1 cellular context compared by ENCODE assay signal in genomic region chr5:143405063-143405746, GRCh38.
TF ChIP-seq lines count a peak whose summit lies in the region.

No MANE protein-coding gene starts in this region.

TF ChIP-seq in HepG2, 621 proteins besides CTCF, POLR2A, EP300 and RAD21 (continued from another document and continues in another):
- peak; percentile 83; the same call in 1 of the 2 replicates for TF ChIP-seq THAP9 (CRISPR knock-in tag; IDR thresholded peaks at IDR 0.05; ENCODE audit: borderline replicate concordance)
- TF ChIP-seq IRF9 (CRISPR knock-in tag; IDR thresholded peaks at IDR 0.05; ENCODE audit: borderline replicate concordance): peak; percentile 80; the same call in 1 of the 2 replicates
- TF ChIP-seq ZNF484 (CRISPR knock-in tag; IDR thresholded peaks at IDR 0.05; ENCODE audit: borderline replicate concordance, low read depth): no peak
- TF ChIP-seq, protein P1, sequence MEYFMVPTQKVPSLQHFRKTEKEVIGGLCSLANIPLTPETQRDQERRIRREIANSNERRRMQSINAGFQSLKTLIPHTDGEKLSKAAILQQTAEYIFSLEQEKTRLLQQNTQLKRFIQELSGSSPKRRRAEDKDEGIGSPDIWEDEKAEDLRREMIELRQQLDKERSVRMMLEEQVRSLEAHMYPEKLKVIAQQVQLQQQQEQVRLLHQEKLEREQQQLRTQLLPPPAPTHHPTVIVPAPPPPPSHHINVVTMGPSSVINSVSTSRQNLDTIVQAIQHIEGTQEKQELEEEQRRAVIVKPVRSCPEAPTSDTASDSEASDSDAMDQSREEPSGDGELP (IDR thresholded peaks at IDR 0.05; ENCODE audit: borderline replicate concordance, low read depth): no peak
- peak; percentile 23; the same call in 1 of the 2 replicates for TF ChIP-seq KDM3A (CRISPR knock-in tag; IDR thresholded peaks at IDR 0.05; ENCODE audit: low read depth)
- peak; percentile 71; the same call in 1 of the 2 replicates for TF ChIP-seq ZNF124 (CRISPR knock-in tag; IDR thresholded peaks at IDR 0.05)
- TF ChIP-seq ZFP37 (CRISPR knock-in tag; IDR thresholded peaks at IDR 0.05; ENCODE audit: borderline replicate concordance): no peak
- TF ChIP-seq ZNF205 (CRISPR knock-in tag; IDR thresholded peaks at IDR 0.05): no peak
- no peak for TF ChIP-seq PBX2 (CRISPR knock-in tag; IDR thresholded peaks at IDR 0.05)
- TF ChIP-seq NFIB (CRISPR knock-in tag; IDR thresholded peaks at IDR 0.05; ENCODE audit: borderline replicate concordance): no peak
- no peak for TF ChIP-seq RFX1 (IDR thresholded peaks at IDR 0.05)
- TF ChIP-seq KDM6A (CRISPR knock-in tag; IDR thresholded peaks at IDR 0.05; ENCODE audit: low read depth): no peak
- TF ChIP-seq ZNF207 (IDR thresholded peaks at IDR 0.05; ENCODE audit: borderline replicate concordance): no peak
- TF ChIP-seq ELF1 (CRISPR knock-in tag; IDR thresholded peaks at IDR 0.05): peak; percentile 76
- peak; percentile 91 for TF ChIP-seq KDM2A (CRISPR knock-in tag; IDR thresholded peaks at IDR 0.05; ENCODE audit: borderline replicate concordance, low read depth)
- TF ChIP-seq SP5 (CRISPR knock-in tag; IDR thresholded peaks at IDR 0.05; ENCODE audit: borderline replicate concordance, low read depth): peak; percentile 15; the same call in 1 of the 2 replicates
- TF ChIP-seq BRD4 (CRISPR knock-in tag; IDR thresholded peaks at IDR 0.05): peak; percentile 94
- no peak; the same call in 1 of the 2 replicates for TF ChIP-seq TBX2 (CRISPR knock-in tag; IDR thresholded peaks at IDR 0.05; ENCODE audit: borderline replicate concordance)
- peak; percentile 81 for TF ChIP-seq ZNF501 (CRISPR knock-in tag; IDR thresholded peaks at IDR 0.05)
- TF ChIP-seq ZNF569 (CRISPR knock-in tag; IDR thresholded peaks at IDR 0.05; ENCODE audit: borderline replicate concordance): no peak
- TF ChIP-seq MLLT10 (CRISPR knock-in tag; IDR thresholded peaks at IDR 0.05): no peak
- TF ChIP-seq SIN3A (IDR thresholded peaks at IDR 0.05; ENCODE audit: borderline replicate concordance, low read depth, low read length): no peak
- TF ChIP-seq, protein P2, sequence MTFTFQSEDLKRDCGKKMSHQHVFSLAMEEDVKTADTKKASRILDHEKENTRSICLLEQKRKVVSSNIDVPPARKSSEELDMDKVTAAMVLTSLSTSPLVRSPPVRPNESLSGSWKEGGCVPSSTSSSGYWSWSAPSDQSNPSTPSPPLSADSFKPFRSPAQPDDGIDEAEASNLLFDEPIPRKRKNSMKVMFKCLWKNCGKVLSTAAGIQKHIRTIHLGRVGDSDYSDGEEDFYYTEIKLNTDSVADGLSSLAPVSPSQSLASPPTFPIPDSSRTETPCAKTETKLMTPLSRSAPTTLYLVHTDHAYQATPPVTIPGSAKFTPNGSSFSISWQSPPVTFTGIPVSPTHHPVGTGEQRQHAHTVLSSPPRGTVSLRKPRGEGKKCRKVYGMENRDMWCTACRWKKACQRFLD (CRISPR knock-in tag; IDR thresholded peaks at IDR 0.05; ENCODE audit: borderline replicate concordance): no peak
- TF ChIP-seq ESRRA (CRISPR knock-in tag; IDR thresholded peaks at IDR 0.05; ENCODE audit: low read depth): 0 out of 2 replicates have a peak, but pooled peaks have one; percentile 34
- TF ChIP-seq HCFC1 (IDR thresholded peaks at IDR 0.05; ENCODE audit: low read depth, low read length): peak; percentile 74
- TF ChIP-seq, protein P3, sequence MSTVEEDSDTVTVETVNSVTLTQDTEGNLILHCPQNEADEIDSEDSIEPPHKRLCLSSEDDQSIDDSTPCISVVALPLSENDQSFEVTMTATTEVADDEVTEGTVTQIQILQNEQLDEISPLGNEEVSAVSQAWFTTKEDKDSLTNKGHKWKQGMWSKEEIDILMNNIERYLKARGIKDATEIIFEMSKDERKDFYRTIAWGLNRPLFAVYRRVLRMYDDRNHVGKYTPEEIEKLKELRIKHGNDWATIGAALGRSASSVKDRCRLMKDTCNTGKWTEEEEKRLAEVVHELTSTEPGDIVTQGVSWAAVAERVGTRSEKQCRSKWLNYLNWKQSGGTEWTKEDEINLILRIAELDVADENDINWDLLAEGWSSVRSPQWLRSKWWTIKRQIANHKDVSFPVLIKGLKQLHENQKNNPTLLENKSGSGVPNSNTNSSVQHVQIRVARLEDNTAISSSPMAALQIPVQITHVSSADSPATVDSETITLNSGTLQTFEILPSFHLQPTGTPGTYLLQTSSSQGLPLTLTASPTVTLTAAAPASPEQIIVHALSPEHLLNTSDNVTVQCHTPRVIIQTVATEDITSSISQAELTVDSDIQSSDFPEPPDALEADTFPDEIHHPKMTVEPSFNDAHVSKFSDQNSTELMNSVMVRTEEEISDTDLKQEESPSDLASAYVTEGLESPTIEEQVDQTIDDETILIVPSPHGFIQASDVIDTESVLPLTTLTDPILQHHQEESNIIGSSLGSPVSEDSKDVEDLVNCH (CRISPR knock-in tag; IDR thresholded peaks at IDR 0.05): no peak
- no peak for TF ChIP-seq TIGD3 (CRISPR knock-in tag; IDR thresholded peaks at IDR 0.05; ENCODE audit: borderline replicate concordance)
- no peak for TF ChIP-seq PRMT3 (CRISPR knock-in tag; IDR thresholded peaks at IDR 0.05; ENCODE audit: borderline replicate concordance, low read depth)
- TF ChIP-seq, protein P4, sequence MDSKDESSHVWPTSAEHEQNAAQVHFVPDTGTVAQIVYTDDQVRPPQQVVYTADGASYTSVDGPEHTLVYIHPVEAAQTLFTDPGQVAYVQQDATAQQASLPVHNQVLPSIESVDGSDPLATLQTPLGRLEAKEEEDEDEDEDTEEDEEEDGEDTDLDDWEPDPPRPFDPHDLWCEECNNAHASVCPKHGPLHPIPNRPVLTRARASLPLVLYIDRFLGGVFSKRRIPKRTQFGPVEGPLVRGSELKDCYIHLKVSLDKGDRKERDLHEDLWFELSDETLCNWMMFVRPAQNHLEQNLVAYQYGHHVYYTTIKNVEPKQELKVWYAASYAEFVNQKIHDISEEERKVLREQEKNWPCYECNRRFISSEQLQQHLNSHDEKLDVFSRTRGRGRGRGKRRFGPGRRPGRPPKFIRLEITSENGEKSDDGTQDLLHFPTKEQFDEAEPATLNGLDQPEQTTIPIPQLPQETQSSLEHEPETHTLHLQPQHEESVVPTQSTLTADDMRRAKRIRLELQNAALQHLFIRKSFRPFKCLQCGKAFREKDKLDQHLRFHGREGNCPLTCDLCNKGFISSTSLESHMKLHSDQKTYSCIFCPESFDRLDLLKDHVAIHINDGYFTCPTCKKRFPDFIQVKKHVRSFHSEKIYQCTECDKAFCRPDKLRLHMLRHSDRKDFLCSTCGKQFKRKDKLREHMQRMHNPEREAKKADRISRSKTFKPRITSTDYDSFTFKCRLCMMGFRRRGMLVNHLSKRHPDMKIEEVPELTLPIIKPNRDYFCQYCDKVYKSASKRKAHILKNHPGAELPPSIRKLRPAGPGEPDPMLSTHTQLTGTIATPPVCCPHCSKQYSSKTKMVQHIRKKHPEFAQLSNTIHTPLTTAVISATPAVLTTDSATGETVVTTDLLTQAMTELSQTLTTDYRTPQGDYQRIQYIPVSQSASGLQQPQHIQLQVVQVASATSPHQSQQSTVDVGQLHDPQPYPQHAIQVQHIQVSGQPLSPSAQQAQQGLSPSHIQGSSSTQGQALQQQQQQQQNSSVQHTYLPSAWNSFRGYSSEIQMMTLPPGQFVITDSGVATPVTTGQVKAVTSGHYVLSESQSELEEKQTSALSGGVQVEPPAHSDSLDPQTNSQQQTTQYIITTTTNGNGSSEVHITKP (CRISPR knock-in tag; IDR thresholded peaks at IDR 0.05; ENCODE audit: low read depth): no peak; the same call in 1 of the 2 replicates
- peak; percentile 34; the same call in 1 of the 2 replicates for TF ChIP-seq ZNF414 (CRISPR knock-in tag; IDR thresholded peaks at IDR 0.05)
- TF ChIP-seq ATF1 (CRISPR knock-in tag; IDR thresholded peaks at IDR 0.05): no peak; the same call in 1 of the 2 replicates
- TF ChIP-seq, protein P5, sequence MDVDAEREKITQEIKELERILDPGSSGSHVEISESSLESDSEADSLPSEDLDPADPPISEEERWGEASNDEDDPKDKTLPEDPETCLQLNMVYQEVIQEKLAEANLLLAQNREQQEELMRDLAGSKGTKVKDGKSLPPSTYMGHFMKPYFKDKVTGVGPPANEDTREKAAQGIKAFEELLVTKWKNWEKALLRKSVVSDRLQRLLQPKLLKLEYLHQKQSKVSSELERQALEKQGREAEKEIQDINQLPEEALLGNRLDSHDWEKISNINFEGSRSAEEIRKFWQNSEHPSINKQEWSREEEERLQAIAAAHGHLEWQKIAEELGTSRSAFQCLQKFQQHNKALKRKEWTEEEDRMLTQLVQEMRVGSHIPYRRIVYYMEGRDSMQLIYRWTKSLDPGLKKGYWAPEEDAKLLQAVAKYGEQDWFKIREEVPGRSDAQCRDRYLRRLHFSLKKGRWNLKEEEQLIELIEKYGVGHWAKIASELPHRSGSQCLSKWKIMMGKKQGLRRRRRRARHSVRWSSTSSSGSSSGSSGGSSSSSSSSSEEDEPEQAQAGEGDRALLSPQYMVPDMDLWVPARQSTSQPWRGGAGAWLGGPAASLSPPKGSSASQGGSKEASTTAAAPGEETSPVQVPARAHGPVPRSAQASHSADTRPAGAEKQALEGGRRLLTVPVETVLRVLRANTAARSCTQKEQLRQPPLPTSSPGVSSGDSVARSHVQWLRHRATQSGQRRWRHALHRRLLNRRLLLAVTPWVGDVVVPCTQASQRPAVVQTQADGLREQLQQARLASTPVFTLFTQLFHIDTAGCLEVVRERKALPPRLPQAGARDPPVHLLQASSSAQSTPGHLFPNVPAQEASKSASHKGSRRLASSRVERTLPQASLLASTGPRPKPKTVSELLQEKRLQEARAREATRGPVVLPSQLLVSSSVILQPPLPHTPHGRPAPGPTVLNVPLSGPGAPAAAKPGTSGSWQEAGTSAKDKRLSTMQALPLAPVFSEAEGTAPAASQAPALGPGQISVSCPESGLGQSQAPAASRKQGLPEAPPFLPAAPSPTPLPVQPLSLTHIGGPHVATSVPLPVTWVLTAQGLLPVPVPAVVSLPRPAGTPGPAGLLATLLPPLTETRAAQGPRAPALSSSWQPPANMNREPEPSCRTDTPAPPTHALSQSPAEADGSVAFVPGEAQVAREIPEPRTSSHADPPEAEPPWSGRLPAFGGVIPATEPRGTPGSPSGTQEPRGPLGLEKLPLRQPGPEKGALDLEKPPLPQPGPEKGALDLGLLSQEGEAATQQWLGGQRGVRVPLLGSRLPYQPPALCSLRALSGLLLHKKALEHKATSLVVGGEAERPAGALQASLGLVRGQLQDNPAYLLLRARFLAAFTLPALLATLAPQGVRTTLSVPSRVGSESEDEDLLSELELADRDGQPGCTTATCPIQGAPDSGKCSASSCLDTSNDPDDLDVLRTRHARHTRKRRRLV (CRISPR knock-in tag; IDR thresholded peaks at IDR 0.05): peak; percentile 89
- no peak; the same call in 1 of the 2 replicates for TF ChIP-seq RBAK (CRISPR knock-in tag; IDR thresholded peaks at IDR 0.05)
